Comparison of ENCODE assay signal across 8 cellular contexts in genomic region chr17:8156174-8156992, GRCh38. TPM values are rescaled to one million over a fixed set of nuclear protein-coding genes. Genes with fewer than 3 reads are reported as not detected.
DNase-seq lines count a peak whose midpoint lies in the region; ATAC-seq and TF ChIP-seq lines count a peak whose summit lies in the region.

No MANE protein-coding gene starts in this region.

- H3K27ac Mint-ChIP-seq in endothelial cell (ENCODE audit: unreplicated experiment) (no peak overlapping the region), mesothelial cell of epicardium (no peak overlapping the region)

- H3K4me3 Mint-ChIP-seq in endothelial cell (ENCODE audit: unreplicated experiment) (no peak overlapping the region), mesothelial cell of epicardium (no peak overlapping the region)

- H3K9me3 Mint-ChIP-seq in endothelial cell (ENCODE audit: unreplicated experiment) (no peaks in the 10 kb centered on the region), mesothelial cell of epicardium (no peaks in the 10 kb centered on the region)

- ATAC-seq in GM21367 (IDR thresholded peaks at IDR 0.05; ENCODE audit: unreplicated experiment) = peak; percentile 62

- DNase-seq in Caki2 (ENCODE audit: low read depth) (peak; percentile 100), HT1080 (ENCODE audit: low read depth) (peak; percentile 100), NOMO-1 treated with DMSO at 0.1 percent for 48 hours (lab: John Stamatoyannopoulos, UW; ENCODE audit: unreplicated experiment) (peak; percentile 100), endothelial cell (ENCODE audit: low spot score) (peak; percentile 99), mesothelial cell of epicardium (ENCODE audit: low spot score in 2 of 2, unreplicated experiment in 2 of 2) (peak; percentile 98 to 99)
- DNase-seq in activated CD8-positive, alpha-beta memory T cell treated with anti-CD3 and anti-CD28 coated beads, Interleukin-2, amount 50 U/mL, for 1 hour (ENCODE audit: extremely low read depth) = peak; percentile 100
- DNase-seq in stimulated activated CD8-positive, alpha-beta memory T cell treated with anti-CD3 and anti-CD28 coated beads, Interleukin-15, amount 100 ng/mL, for 48 hours (ENCODE audit: low read depth in 2 of 2) = peak; percentile 100

- TF ChIP-seq CTCF in endothelial cell (IDR thresholded peaks at IDR 0.05; ENCODE audit: unreplicated experiment) (no peak), mesothelial cell of epicardium (IDR thresholded peaks at IDR 0.05; ENCODE audit: unreplicated experiment) (no peak)

- peaks cover 42% of the 10 kb centered on the region for H3K4me1 Mint-ChIP-seq in endothelial cell (ENCODE audit: unreplicated experiment)
- H3K4me1 Mint-ChIP-seq in mesothelial cell of epicardium = peaks cover 35% of the 10 kb centered on the region

- H3K27me3 Mint-ChIP-seq in endothelial cell (ENCODE audit: unreplicated experiment) (peaks cover 29% of the 10 kb centered on the region), mesothelial cell of epicardium (ENCODE audit: low read depth) (no peaks in the 10 kb centered on the region)

- in situ Hi-C loops in Caki2 (cut with HindIII; ENCODE audit: low pct_unique_long_range_greater_than_20kb, low sequenced_read_pairs) = no loop called here

- H3K36me3 Mint-ChIP-seq in endothelial cell (ENCODE audit: low read depth, unreplicated experiment) (peaks cover 10% of the 10 kb centered on the region), mesothelial cell of epicardium (no peaks in the 10 kb centered on the region)

RNA-seq across cellular contexts. Expression of gene PER1, which starts 4.2 kb away (rescaled TPM):
- 3.2 and 5.6 TPM in 2 replicates for total RNA-seq in Caki2 (2014; rRNA removed; shearing (Covaris generic); ENCODE audit: low replicate concordance)
- 3.2 and 5.2 TPM in 2 replicates for total RNA-seq in HT1080 (2014; rRNA removed; shearing (Covaris generic))
- polyA plus RNA-seq in HT1080 (2015; cell fraction: cytosol; rRNA removed) = 3.2 and 4.2 TPM in 2 replicates
- 11.2 and 19.3 TPM in 2 replicates for polyA plus RNA-seq in HT1080 (2015; cell fraction: nucleus; rRNA removed)
- 30.0 TPM for total RNA-seq in endothelial cell (ENCODE audit: unreplicated experiment)
- total RNA-seq in mesothelial cell of epicardium = 55.2 to 70.2 TPM (median 58.0 TPM) in 3 replicates

RNA-seq across cellular contexts. Expression of gene VAMP2, which starts 6.4 kb away (rescaled TPM):
- 0.09 TPM in 1 of 2 replicates, not detected in the other for total RNA-seq in Caki2 (2014; rRNA removed; shearing (Covaris generic); ENCODE audit: low replicate concordance)
- total RNA-seq in HT1080 (2014; rRNA removed; shearing (Covaris generic)) = 2.7 and 4.6 TPM in 2 replicates
- 28.6 and 32.3 TPM in 2 replicates for polyA plus RNA-seq in HT1080 (2015; cell fraction: cytosol; rRNA removed)
- 42.1 and 43.6 TPM in 2 replicates for polyA plus RNA-seq in HT1080 (2015; cell fraction: nucleus; rRNA removed)
- total RNA-seq in endothelial cell (ENCODE audit: unreplicated experiment) = 19.8 TPM
- total RNA-seq in mesothelial cell of epicardium = 51.3 to 55.3 TPM (median 54.8 TPM) in 3 replicates

RNA-seq across cellular contexts. Expression of gene TMEM107, which starts 19.8 kb away (rescaled TPM):
- total RNA-seq in Caki2 (2014; rRNA removed; shearing (Covaris generic); ENCODE audit: low replicate concordance) = 47.8 and 62.4 TPM in 2 replicates
- total RNA-seq in HT1080 (2014; rRNA removed; shearing (Covaris generic)) = 12.3 and 14.5 TPM in 2 replicates
- 16.3 and 18.6 TPM in 2 replicates for polyA plus RNA-seq in HT1080 (2015; cell fraction: cytosol; rRNA removed)
- 15.3 and 16.0 TPM in 2 replicates for polyA plus RNA-seq in HT1080 (2015; cell fraction: nucleus; rRNA removed)
- total RNA-seq in endothelial cell (ENCODE audit: unreplicated experiment) (14.6 TPM), mesothelial cell of epicardium (22.0 to 23.2 TPM (median 22.6 TPM) in 3 replicates)

RNA-seq across cellular contexts. Expression of gene HES7, which starts 32.5 kb away (rescaled TPM):
- 5.3 TPM in 1 of 2 replicates, not detected in the other for total RNA-seq in Caki2 (2014; rRNA removed; shearing (Covaris generic); ENCODE audit: low replicate concordance)
- total RNA-seq in HT1080 (2014; rRNA removed; shearing (Covaris generic)) = 0.43 and 1.8 TPM in 2 replicates
- polyA plus RNA-seq in HT1080 (2015; cell fraction: cytosol; rRNA removed) = 0.37 and 0.79 TPM in 2 replicates
- polyA plus RNA-seq in HT1080 (2015; cell fraction: nucleus; rRNA removed) = 1.9 and 3.0 TPM in 2 replicates
- total RNA-seq in endothelial cell (ENCODE audit: unreplicated experiment) (3.3 TPM), mesothelial cell of epicardium (0.45 to 0.75 TPM (median 0.66 TPM) in 3 replicates)

RNA-seq across cellular contexts. Expression of gene BORCS6, which starts 33.6 kb away (rescaled TPM):
- total RNA-seq in Caki2 (2014; rRNA removed; shearing (Covaris generic); ENCODE audit: low replicate concordance) = 7.0 and 8.7 TPM in 2 replicates
- total RNA-seq in HT1080 (2014; rRNA removed; shearing (Covaris generic)) = 6.5 and 9.9 TPM in 2 replicates
- 3.7 and 3.9 TPM in 2 replicates for polyA plus RNA-seq in HT1080 (2015; cell fraction: cytosol; rRNA removed)
- 2.5 and 2.8 TPM in 2 replicates for polyA plus RNA-seq in HT1080 (2015; cell fraction: nucleus; rRNA removed)
- 9.7 TPM for total RNA-seq in endothelial cell (ENCODE audit: unreplicated experiment)
- 2.7 to 3.1 TPM (median 3.0 TPM) in 3 replicates for total RNA-seq in mesothelial cell of epicardium

Comparison
In these comparisons a context has a peak if more than half of its experiments do, and no peak if none do; other contexts are left out.
1. Peak in every context shown above with its lines: DNase-seq and ATAC-seq.